30 cellular contexts compared by ENCODE assay signal in genomic region chr6:128394171-128394570, GRCh38.
"Had no signal": no experiment of that assay in that cellular context is flagged by ENCODE, and none has a peak within 500 bp of the region (broad histone marks: within the 10 kb centered on the region; RNA-seq: fewer than 3 reads in every experiment).

No MANE protein-coding gene starts in this region.

- H3K9me3 ChIP-seq: colonic mucosa, gastrocnemius medialis, ovary, sigmoid colon, testis, transverse colon had no signal

- H3K4me3 Mint-ChIP-seq: activated CD4-positive, alpha-beta memory T cell treated with anti-CD3 and anti-CD28 coated beads, Interleukin-2, amount 10 ng/mL, durations not matched to agents 7 days and 5 days; activated CD4-positive, alpha-beta T cell treated with anti-CD3 and anti-CD28 coated beads, Interleukin-2, amount 10 ng/mL, durations not matched to agents 7 days and 5 days; activated T-cell treated with anti-CD3 and anti-CD28 coated beads, Interleukin-2, amount 50 U/mL, for 4 hours; activated T-helper 17 cell treated with anti-CD3 and anti-CD28 coated beads, Interleukin-2, amount 50 U/mL, for 72 hours; nephron; WTC11 had no signal

- H3K4me3 ChIP-seq: colonic mucosa, dorsolateral prefrontal cortex, gastrocnemius medialis, ovary, sigmoid colon, smooth muscle cell, testis, transverse colon had no signal

- H3K4me1 Mint-ChIP-seq: activated CD4-positive, alpha-beta memory T cell treated with anti-CD3 and anti-CD28 coated beads, Interleukin-2, amount 10 ng/mL, durations not matched to agents 7 days and 5 days; activated CD4-positive, alpha-beta T cell treated with anti-CD3 and anti-CD28 coated beads, Interleukin-2, amount 10 ng/mL, durations not matched to agents 7 days and 5 days; activated T-helper 17 cell treated with anti-CD3 and anti-CD28 coated beads, Interleukin-2, amount 50 U/mL, for 72 hours had no signal

- H3K9me3 Mint-ChIP-seq: activated CD4-positive, alpha-beta memory T cell treated with anti-CD3 and anti-CD28 coated beads, Interleukin-2, amount 10 ng/mL, durations not matched to agents 7 days and 5 days; activated CD4-positive, alpha-beta T cell treated with anti-CD3 and anti-CD28 coated beads, Interleukin-2, amount 10 ng/mL, durations not matched to agents 7 days and 5 days; activated T-cell treated with anti-CD3 and anti-CD28 coated beads, Interleukin-2, amount 50 U/mL, for 4 hours; activated T-helper 17 cell treated with anti-CD3 and anti-CD28 coated beads, Interleukin-2, amount 50 U/mL, for 72 hours; nephron had no signal

- ATAC-seq: activated T-cell treated with anti-CD3 and anti-CD28 coated beads, Interleukin-2, amount 50 U/mL, for 4 hours; activated T-helper 17 cell treated with anti-CD3 and anti-CD28 coated beads, Interleukin-2, amount 50 U/mL, for 72 hours; gastrocnemius medialis; left cardiac atrium; WTC11 had no signal

- FAIRE-seq: bronchial epithelial cell, keratinocyte, urothelium cell line had no signal

- H3K27ac Mint-ChIP-seq: activated CD4-positive, alpha-beta memory T cell treated with anti-CD3 and anti-CD28 coated beads, Interleukin-2, amount 10 ng/mL, durations not matched to agents 7 days and 5 days; activated CD4-positive, alpha-beta T cell treated with anti-CD3 and anti-CD28 coated beads, Interleukin-2, amount 10 ng/mL, durations not matched to agents 7 days and 5 days; activated T-helper 17 cell treated with anti-CD3 and anti-CD28 coated beads, Interleukin-2, amount 50 U/mL, for 72 hours; nephron; progenitor cell of endocrine pancreas; WTC11 had no signal

- DNase-seq: activated CD4-positive, alpha-beta memory T cell treated with anti-CD3 and anti-CD28 coated beads, Interleukin-2, amount 10 ng/mL, durations not matched to agents 7 days and 5 days; activated CD4-positive, alpha-beta T cell treated with anti-CD3 and anti-CD28 coated beads for 1 hour; activated CD4-positive, alpha-beta T cell treated with anti-CD3 and anti-CD28 coated beads, Interleukin-2, amount 10 ng/mL, durations not matched to agents 7 days and 5 days; activated CD8-positive, alpha-beta memory T cell treated with anti-CD3 and anti-CD28 coated beads, Interleukin-2, amount 50 U/mL, for 48 hours; activated gamma-delta T cell treated with Interleukin-2 at 50 U/mL for 16 hours; activated naive CD4-positive, alpha-beta T cell treated with anti-CD3 and anti-CD28 coated beads, Interleukin-2, amount 50 U/mL, for 16 hours; activated T-cell treated with anti-CD3 and anti-CD28 coated beads, Interleukin-2, amount 50 U/mL, for 4 hours; colonic mucosa; dorsolateral prefrontal cortex; effector memory CD4-positive, alpha-beta T cell; erythroblast; gastrocnemius medialis; glutamatergic neuron; left cardiac atrium; mammary epithelial cell; ovary; sigmoid colon; stimulated activated CD4-positive, alpha-beta T cell treated with anti-CD3 and anti-CD28 coated beads, Interleukin-2, amount 100 ng/mL, for 24 hours; stimulated activated naive CD4-positive, alpha-beta T cell; T-helper 2 cell; testis; transverse colon had no signal

- H3K27ac ChIP-seq: colonic mucosa, gastrocnemius medialis, ovary, sigmoid colon, testis, transverse colon had no signal

- H3K27me3 Mint-ChIP-seq: activated CD4-positive, alpha-beta memory T cell treated with anti-CD3 and anti-CD28 coated beads, Interleukin-2, amount 10 ng/mL, durations not matched to agents 7 days and 5 days; activated CD4-positive, alpha-beta T cell treated with anti-CD3 and anti-CD28 coated beads, Interleukin-2, amount 10 ng/mL, durations not matched to agents 7 days and 5 days; progenitor cell of endocrine pancreas had no signal

- H3K4me2 ChIP-seq: smooth muscle cell had no signal

- H3K36me3 ChIP-seq: colonic mucosa, gastrocnemius medialis, ovary, sigmoid colon, transverse colon had no signal

- H3K4me1 ChIP-seq: colonic mucosa, testis had no signal

- H3K27me3 ChIP-seq: colonic mucosa, dorsolateral prefrontal cortex, gastrocnemius medialis, ovary, sigmoid colon, testis, transverse colon had no signal
